17 cellular contexts compared by ENCODE assay signal in genomic region chr20:24136659-24137246, GRCh38.
"Had no signal": no experiment of that assay in that cellular context is flagged by ENCODE, and none has a peak within 500 bp of the region (broad histone marks: within the 10 kb centered on the region; RNA-seq: fewer than 3 reads in every experiment).

No MANE protein-coding gene starts in this region.

- ATAC-seq: activated naive CD8-positive, alpha-beta T cell treated with anti-CD3 and anti-CD28 coated beads, Interleukin-2, amount 50 U/mL, for 24 hours; gastroesophageal sphincter; left cardiac atrium; lower lobe of right lung had no signal

- H3K27me3 ChIP-seq: ascending aorta, gastroesophageal sphincter, neutrophil had no signal

- H3K4me3 Mint-ChIP-seq: activated CD4-positive, alpha-beta memory T cell treated with anti-CD3 and anti-CD28 coated beads, Interleukin-2, amount 10 ng/mL, durations not matched to agents 7 days and 5 days; activated naive CD8-positive, alpha-beta T cell treated with anti-CD3 and anti-CD28 coated beads, Interleukin-2, amount 50 U/mL, for 24 hours; activated T-helper 1 cell treated with anti-CD3 and anti-CD28 coated beads, Interleukin-12 subunit alpha, Interleukin-12 subunit beta, Interleukin-2, Interleukin-4 antibody, amounts not matched to agents 30 ng/mL and 10 ng/mL and 1 ng/mL, durations not matched to agents 14 hours and 24 hours and 36 hours; naive B cell had no signal

- H3K27ac Mint-ChIP-seq: activated CD4-positive, alpha-beta memory T cell treated with anti-CD3 and anti-CD28 coated beads, Interleukin-2, amount 10 ng/mL, durations not matched to agents 7 days and 5 days; activated naive CD8-positive, alpha-beta T cell treated with anti-CD3 and anti-CD28 coated beads, Interleukin-2, amount 50 U/mL, for 24 hours; activated T-helper 1 cell treated with anti-CD3 and anti-CD28 coated beads, Interleukin-12 subunit alpha, Interleukin-12 subunit beta, Interleukin-2, Interleukin-4 antibody, amounts not matched to agents 30 ng/mL and 10 ng/mL and 1 ng/mL, durations not matched to agents 14 hours and 24 hours and 36 hours; naive B cell had no signal

- H3K27me3 Mint-ChIP-seq: activated naive CD8-positive, alpha-beta T cell treated with anti-CD3 and anti-CD28 coated beads, Interleukin-2, amount 50 U/mL, for 24 hours had no signal

- H3K4me2 ChIP-seq: smooth muscle cell had no signal

- H3K4me1 ChIP-seq: ascending aorta, gastroesophageal sphincter, lower lobe of right lung had no signal

- DNase-seq: activated CD4-positive, alpha-beta memory T cell treated with anti-CD3 and anti-CD28 coated beads, Interleukin-2, amount 10 ng/mL, durations not matched to agents 7 days and 5 days; activated CD4-positive, CD25-positive, alpha-beta regulatory T cell treated with anti-CD3 and anti-CD28 coated beads, Interleukin-2, amount 50 U/mL, for 72 hours; activated CD8-positive, alpha-beta memory T cell treated with anti-CD3 and anti-CD28 coated beads, Interleukin-2, amount 50 U/mL, for 4 hours; activated naive CD4-positive, alpha-beta T cell; activated naive CD8-positive, alpha-beta T cell treated with anti-CD3 and anti-CD28 coated beads, Interleukin-2, amount 50 U/mL, for 24 hours; hippocampal formation; left cardiac atrium; lower lobe of right lung; naive B cell; posterior cingulate gyrus; right cardiac atrium; T-helper 9 cell had no signal

- H3K36me3 ChIP-seq: ascending aorta, gastroesophageal sphincter, lower lobe of right lung, neutrophil had no signal

- H3K9me3 ChIP-seq: ascending aorta, gastroesophageal sphincter, lower lobe of right lung, neutrophil had no signal

- H3K4me3 ChIP-seq: ascending aorta, gastroesophageal sphincter, lower lobe of right lung, smooth muscle cell had no signal

- H3K4me1 Mint-ChIP-seq: naive B cell had no signal

- H3K27ac ChIP-seq: ascending aorta, gastroesophageal sphincter, lower lobe of right lung, neutrophil had no signal
